Comparison of ENCODE assay signal across 1 cellular context in genomic region chrX:25290132-25290531, GRCh38.
TF ChIP-seq lines count a peak whose summit lies in the region.

No MANE protein-coding gene starts in this region.

TF ChIP-seq in A549, 52 proteins besides CTCF, POLR2A, EP300 and RAD21 (continued from another document):
- no peak for TF ChIP-seq RARB (CRISPR knock-in tag; IDR thresholded peaks at IDR 0.05)
- TF ChIP-seq RFX5 (IDR thresholded peaks at IDR 0.05), result no peak
- no peak for TF ChIP-seq ZNF302 (CRISPR knock-in tag; IDR thresholded peaks at IDR 0.05)
- TF ChIP-seq CHD4 (IDR thresholded peaks at IDR 0.05; ENCODE audit: borderline replicate concordance), result no peak
- no peak for TF ChIP-seq RCOR1 (IDR thresholded peaks at IDR 0.05; ENCODE audit: low read depth, low read length)
